In genomic region chr11:61008971-61009370, GRCh38 we compare ENCODE assay signal across 1 cellular context.
TF ChIP-seq lines count a peak whose summit lies in the region.

No MANE protein-coding gene starts in this region.

TF ChIP-seq in WTC11, 78 proteins besides CTCF, POLR2A, EP300 and RAD21:
- TF ChIP-seq, protein P1, sequence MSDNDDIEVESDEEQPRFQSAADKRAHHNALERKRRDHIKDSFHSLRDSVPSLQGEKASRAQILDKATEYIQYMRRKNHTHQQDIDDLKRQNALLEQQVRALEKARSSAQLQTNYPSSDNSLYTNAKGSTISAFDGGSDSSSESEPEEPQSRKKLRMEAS (CRISPR knock-in tag; IDR thresholded peaks at IDR 0.05): no peak
- TF ChIP-seq HMGXB4 (CRISPR knock-in tag; IDR thresholded peaks at IDR 0.05) (no peak), GRHL2 (CRISPR knock-in tag; IDR thresholded peaks at IDR 0.05; ENCODE audit: insufficient replicate concordance, severe bottlenecking) (no peak), IRF2 (CRISPR knock-in tag; IDR thresholded peaks at IDR 0.05; ENCODE audit: borderline replicate concordance, low read depth) (no peak), ZNF121 (CRISPR knock-in tag; IDR thresholded peaks at IDR 0.05) (no peak), AFF4 (CRISPR knock-in tag; IDR thresholded peaks at IDR 0.05; ENCODE audit: borderline replicate concordance) (no peak), ZNF263 (CRISPR knock-in tag; IDR thresholded peaks at IDR 0.05; ENCODE audit: low read depth) (no peak), NFE2L1 (CRISPR knock-in tag; IDR thresholded peaks at IDR 0.05) (no peak), EMX1 (CRISPR knock-in tag; IDR thresholded peaks at IDR 0.05) (no peak), NFATC4 (CRISPR knock-in tag; IDR thresholded peaks at IDR 0.05) (no peak), E2F5 (CRISPR knock-in tag; IDR thresholded peaks at IDR 0.05) (no peak), USF1 (CRISPR knock-in tag; IDR thresholded peaks at IDR 0.05) (no peak)
- TF ChIP-seq, protein P2, sequence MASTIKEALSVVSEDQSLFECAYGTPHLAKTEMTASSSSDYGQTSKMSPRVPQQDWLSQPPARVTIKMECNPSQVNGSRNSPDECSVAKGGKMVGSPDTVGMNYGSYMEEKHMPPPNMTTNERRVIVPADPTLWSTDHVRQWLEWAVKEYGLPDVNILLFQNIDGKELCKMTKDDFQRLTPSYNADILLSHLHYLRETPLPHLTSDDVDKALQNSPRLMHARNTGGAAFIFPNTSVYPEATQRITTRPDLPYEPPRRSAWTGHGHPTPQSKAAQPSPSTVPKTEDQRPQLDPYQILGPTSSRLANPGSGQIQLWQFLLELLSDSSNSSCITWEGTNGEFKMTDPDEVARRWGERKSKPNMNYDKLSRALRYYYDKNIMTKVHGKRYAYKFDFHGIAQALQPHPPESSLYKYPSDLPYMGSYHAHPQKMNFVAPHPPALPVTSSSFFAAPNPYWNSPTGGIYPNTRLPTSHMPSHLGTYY (CRISPR knock-in tag; IDR thresholded peaks at IDR 0.05): no peak
- TF ChIP-seq, protein P3, sequence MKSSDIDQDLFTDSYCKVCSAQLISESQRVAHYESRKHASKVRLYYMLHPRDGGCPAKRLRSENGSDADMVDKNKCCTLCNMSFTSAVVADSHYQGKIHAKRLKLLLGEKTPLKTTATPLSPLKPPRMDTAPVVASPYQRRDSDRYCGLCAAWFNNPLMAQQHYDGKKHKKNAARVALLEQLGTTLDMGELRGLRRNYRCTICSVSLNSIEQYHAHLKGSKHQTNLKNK (CRISPR knock-in tag; IDR thresholded peaks at IDR 0.05): no peak
TF ChIP-seq in WTC11: peak in this region for 0.
